In the genomic region with DNA sequence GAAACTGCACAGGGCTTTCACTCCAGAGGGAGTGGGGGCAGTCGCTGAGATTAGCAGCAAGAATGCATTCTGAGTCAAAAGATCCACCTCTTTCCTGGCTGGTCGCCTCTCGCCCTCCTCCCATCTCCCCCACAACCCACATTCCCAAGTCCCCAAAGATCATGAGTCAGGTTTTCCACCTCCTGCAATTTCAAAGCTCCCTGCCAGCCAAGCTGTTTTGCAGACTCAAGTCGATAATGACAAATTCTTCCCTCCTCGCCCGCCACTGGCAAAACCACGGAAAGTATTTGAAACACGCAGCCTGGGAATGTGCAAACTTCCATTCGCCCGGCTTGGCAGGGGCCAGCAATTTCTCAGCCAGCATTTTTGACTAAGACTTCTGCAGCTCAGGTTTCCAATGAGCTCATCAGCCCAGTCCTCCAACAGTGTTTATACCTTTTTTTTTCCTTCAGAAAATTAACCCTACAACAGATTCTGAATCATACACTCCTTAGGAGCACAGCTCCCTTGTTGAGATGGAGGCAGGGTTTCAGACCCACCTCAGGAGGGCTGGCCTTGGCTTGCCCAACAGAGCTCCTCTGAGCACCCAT, we compare ENCODE assay signal across 9 cellular contexts.
DNase-seq lines count a peak whose midpoint lies in the region; ATAC-seq and TF ChIP-seq lines count a peak whose summit lies in the region.
"Had no signal": no experiment of that assay in that cellular context is flagged by ENCODE, and none has a peak within 500 bp of the region (broad histone marks: within the 10 kb centered on the region; RNA-seq: fewer than 3 reads in every experiment).

No MANE protein-coding gene starts in this region.

- intact Hi-C loops in CD4-positive, alpha-beta memory T cell (cut with micrococcal nuclease), result no loop called here

- peaks cover 0 to 8% (median 2%) of the 10 kb centered on the region in 8 donors for H3K9me3 Mint-ChIP-seq in CD4-positive, alpha-beta memory T cell

- DNase-seq in GOT3 (lab: John Stamatoyannopoulos, UW), result peak; percentile 97
- peak; percentile 100 for DNase-seq in SW 1271 (lab: John Stamatoyannopoulos, UW)
- peak; percentile 44 for DNase-seq in omental fat pad (ENCODE audit: low spot score)
- DNase-seq in activated naive CD4-positive, alpha-beta T cell treated with anti-CD3 and anti-CD28 coated beads, Interleukin-2, amount 50 U/mL, for 16 hours, result no peak
- DNase-seq in CD4-positive, alpha-beta memory T cell, result no peak

- H3K36me3 ChIP-seq in gastroesophageal sphincter, result no peaks in the 10 kb centered on the region
- H3K36me3 ChIP-seq in CD4-positive, alpha-beta memory T cell (ENCODE audit: insufficient read depth, low read length), result no peaks in the 10 kb centered on the region
- H3K36me3 ChIP-seq: neutrophil had no signal

- TF ChIP-seq CTCF in gastroesophageal sphincter (IDR thresholded peaks at IDR 0.05), result no peak
- TF ChIP-seq CTCF in omental fat pad (IDR thresholded peaks at IDR 0.05), result no peak

- no peak for TF ChIP-seq POLR2A in gastroesophageal sphincter (IDR thresholded peaks at IDR 0.05)

- H3K27ac Mint-ChIP-seq in CD4-positive, alpha-beta memory T cell, result no peak overlapping the region

- no peak overlapping the region for H3K4me3 ChIP-seq in gastroesophageal sphincter
- no peak overlapping the region for H3K4me3 ChIP-seq in CD4-positive, alpha-beta memory T cell (ENCODE audit: low read length in 2 of 2)

- peaks cover 2 to 9% of the 10 kb centered on the region in 2 donors for H3K27me3 Mint-ChIP-seq in CD4-positive, alpha-beta memory T cell

- H3K4me1 Mint-ChIP-seq in CD4-positive, alpha-beta memory T cell, result no peaks in the 10 kb centered on the region

- WGBS in gastroesophageal sphincter (ENCODE audit: low coverage in 1 of 2), 2 donors, result 0 to 10% methylated on average over 7 to 10 of the region's 10 CpGs

- TF ChIP-seq EP300 in gastroesophageal sphincter (IDR thresholded peaks at IDR 0.05), result no peak

- CTCF ChIA-PET in CD4-positive, alpha-beta memory T cell (lab: Charles Lee; ENCODE audit: partially characterized antibody), result no interaction called here

- no peak overlapping the region for H3K4me3 Mint-ChIP-seq in CD4-positive, alpha-beta memory T cell

- peak; percentile 92 for ATAC-seq in gastroesophageal sphincter
- ATAC-seq in omental fat pad (ENCODE audit: low FRiP score), result peak; percentile 83
- no peak for ATAC-seq in HG03521 (IDR thresholded peaks at IDR 0.05; ENCODE audit: unreplicated experiment)
- no peak for ATAC-seq in GM18909 (IDR thresholded peaks at IDR 0.05; ENCODE audit: poor library complexity, unreplicated experiment)

- peak overlapping the region; percentile 21 to 86 (median 77) for H3K27ac ChIP-seq in gastroesophageal sphincter
- no peak overlapping the region for H3K27ac ChIP-seq in CD4-positive, alpha-beta memory T cell (ENCODE audit: low read depth, low read length)
- H3K27ac ChIP-seq: neutrophil had no signal

- H3K36me3 Mint-ChIP-seq in CD4-positive, alpha-beta memory T cell, result no peaks in the 10 kb centered on the region

- POLR2A ChIA-PET in CD4-positive, alpha-beta memory T cell (lab: Charles Lee; ENCODE audit: partially characterized antibody), result no interaction called here

- H3K4me1 ChIP-seq in gastroesophageal sphincter, result peaks cover 0 to 53% (median 29%) of the 10 kb centered on the region in 3 donors
- no peaks in the 10 kb centered on the region for H3K4me1 ChIP-seq in CD4-positive, alpha-beta memory T cell (ENCODE audit: insufficient read depth, low read length)

- H3K27me3 ChIP-seq in gastroesophageal sphincter, result no peaks in the 10 kb centered on the region
- H3K27me3 ChIP-seq in CD4-positive, alpha-beta memory T cell (ENCODE audit: insufficient read depth, low read length), result peaks cover 3% of the 10 kb centered on the region
- H3K27me3 ChIP-seq: neutrophil had no signal

- H3K9me3 ChIP-seq in gastroesophageal sphincter, result no peaks in the 10 kb centered on the region
- no peaks in the 10 kb centered on the region for H3K9me3 ChIP-seq in CD4-positive, alpha-beta memory T cell (ENCODE audit: control insufficient read depth in 1 of 2, low read length in 2 of 2)
- H3K9me3 ChIP-seq: neutrophil had no signal

Comparison
In these comparisons a context has a peak if more than half of its experiments do, and no peak if none do; other contexts are left out.
1. DNase-seq: peak in GOT3 (single experiment), SW 1271 (2 of 2) and omental fat pad (single experiment); none in activated naive CD4-positive, alpha-beta T cell treated with anti-CD3 and anti-CD28 coated beads, Interleukin-2, amount 50 U/mL, for 16 hours (single experiment) and CD4-positive, alpha-beta memory T cell (0 of 5).
2. ATAC-seq: peak in gastroesophageal sphincter (single experiment) and omental fat pad (single experiment); none in HG03521 (single experiment) and GM18909 (single experiment).